In genomic region chr6:35258336-35258735, GRCh38 we compare ENCODE assay signal across 8 cellular contexts. TPM values are rescaled to one million over a fixed set of nuclear protein-coding genes. Genes with fewer than 3 reads are reported as not detected.
A peak's percentile ranks its signal among the peaks of the same experiment; 100 is the strongest.
DNase-seq lines count a peak whose midpoint lies in the region; ATAC-seq and TF ChIP-seq lines count a peak whose summit lies in the region.

No MANE protein-coding gene starts in this region.

- no peaks in the 10 kb centered on the region for H3K27me3 ChIP-seq in SK-N-SH (ENCODE audit: insufficient read depth)
- no peaks in the 10 kb centered on the region for H3K27me3 ChIP-seq in iPS-20b (ENCODE audit: insufficient read depth, low read length)
- no peaks in the 10 kb centered on the region for H3K27me3 ChIP-seq in stomach smooth muscle (ENCODE audit: control insufficient read depth in 1 of 2, insufficient read depth in 2 of 2, low read length in 2 of 2)

- peak overlapping the region; percentile 87 for H3K4me2 ChIP-seq in SK-N-SH

- CTCF ChIA-PET in SK-N-SH (lab: Yijun Ruan, JAX) = interaction anchor here (1.1 to 5.9 kb wide), 7 partner anchors 12 to 112 kb away, joined by 3 to 54 read pairs (median 4); no protein-coding TSS in a partner anchor
- CTCF ChIA-PET in activated CD8-positive, alpha-beta T cell treated with anti-CD3 and anti-CD28 coated beads, Interleukin-2, amount 10 ng/mL, durations not matched to agents 7 days and 5 days (lab: Charles Lee) = interaction anchor here (1.1 to 3.9 kb wide), 7 partner anchors 10 to 70 kb away, joined by 3 to 25 read pairs (median 4); no protein-coding TSS in a partner anchor

- H3K9me3 Mint-ChIP-seq in activated CD8-positive, alpha-beta T cell treated with anti-CD3 and anti-CD28 coated beads, Interleukin-2, amount 10 ng/mL, durations not matched to agents 7 days and 5 days (ENCODE audit: insufficient read depth) = no peaks in the 10 kb centered on the region

- H3K27ac Mint-ChIP-seq in activated CD8-positive, alpha-beta T cell treated with anti-CD3 and anti-CD28 coated beads, Interleukin-2, amount 10 ng/mL, durations not matched to agents 7 days and 5 days = peak overlapping the region; percentile 92

- H3K9me3 ChIP-seq in SK-N-SH (no peaks in the 10 kb centered on the region), iPS-20b (ENCODE audit: insufficient read depth, low read depth, low read length) (no peaks in the 10 kb centered on the region), stomach smooth muscle (ENCODE audit: control insufficient read depth in 2 of 2, low read length in 2 of 2) (no peaks in the 10 kb centered on the region)

- H3K4me1 ChIP-seq in SK-N-SH (ENCODE audit: control insufficient read depth in 1 of 2, insufficient read depth in 2 of 2, low read depth in 1 of 2, low read length in 1 of 2) (peaks cover 13 to 14% of the 10 kb centered on the region in 2 experiments; a peak in 3 of 4 replicates), iPS-20b (ENCODE audit: insufficient read depth, low read length) (peaks cover 5% of the 10 kb centered on the region; the same call in 1 of the 2 replicates), stomach smooth muscle (ENCODE audit: control insufficient read depth, insufficient read depth, low read length) (peaks cover 14% of the 10 kb centered on the region)

- H3K79me2 ChIP-seq in SK-N-SH (ENCODE audit: insufficient read depth) = peaks cover 61% of the 10 kb centered on the region

- H3K27me3 Mint-ChIP-seq in activated CD8-positive, alpha-beta T cell treated with anti-CD3 and anti-CD28 coated beads, Interleukin-2, amount 10 ng/mL, durations not matched to agents 7 days and 5 days (ENCODE audit: low read depth) = no peaks in the 10 kb centered on the region

- peaks cover 33% of the 10 kb centered on the region for H3K4me1 Mint-ChIP-seq in activated CD8-positive, alpha-beta T cell treated with anti-CD3 and anti-CD28 coated beads, Interleukin-2, amount 10 ng/mL, durations not matched to agents 7 days and 5 days (ENCODE audit: low read depth)

- DNase-seq in SK-N-SH (no peak), HT-29 (ENCODE audit: low spot score) (no peak)
- no peak for DNase-seq in activated CD8-positive, alpha-beta T cell treated with anti-CD3 and anti-CD28 coated beads, Interleukin-2, amount 10 ng/mL, durations not matched to agents 7 days and 5 days
- no peak for DNase-seq in activated CD4-positive, alpha-beta T cell treated with anti-CD3 and anti-CD28 coated beads, Interleukin-2, amount 50 U/mL, for 48 hours

- POLR2A ChIA-PET in SK-N-SH (lab: Yijun Ruan, JAX) = interaction anchor here (1.1 to 1.6 kb wide), 2 partner anchors 8 to 11 kb away, joined by 3 to 6 read pairs; no protein-coding TSS in a partner anchor
- POLR2A ChIA-PET in activated CD8-positive, alpha-beta T cell treated with anti-CD3 and anti-CD28 coated beads, Interleukin-2, amount 10 ng/mL, durations not matched to agents 7 days and 5 days (lab: Charles Lee) = interaction anchor here (1.0 to 1.6 kb wide), 3 partner anchors 17 to 301 kb away, joined by 3 to 4 read pairs (median 3); no protein-coding TSS in a partner anchor

- 46% methylated on average over 7 of the region's 7 CpGs for WGBS in SK-N-SH (ENCODE audit: low lambda C conversion rate)

- no peak for TF ChIP-seq EP300 in SK-N-SH (IDR thresholded peaks at IDR 0.05; ENCODE audit: borderline replicate concordance in 1 of 2, low read depth in 1 of 2, low read length in 1 of 2)

- H3K36me3 ChIP-seq in SK-N-SH (replicated peaks in 1 of 2; ENCODE audit: control insufficient read depth in 1 of 2, insufficient read depth in 2 of 2, low read length in 1 of 2) (peaks cover 3 to 8% of the 10 kb centered on the region in 2 experiments), iPS-20b (ENCODE audit: insufficient read depth, low read depth, low read length) (no peaks in the 10 kb centered on the region), stomach smooth muscle (ENCODE audit: control insufficient read depth in 2 of 2, insufficient read depth in 2 of 2, low read length in 2 of 2) (no peaks in the 10 kb centered on the region)

- no peak for TF ChIP-seq RAD21 in SK-N-SH (IDR thresholded peaks at IDR 0.05; ENCODE audit: low read length)

- H3K9me2 ChIP-seq in SK-N-SH = no peaks in the 10 kb centered on the region

- peaks cover 14% of the 10 kb centered on the region for H3F3A ChIP-seq in SK-N-SH (replicated peaks; ENCODE audit: insufficient read depth)

- H2AFZ ChIP-seq in SK-N-SH (ENCODE audit: low read depth) = peak overlapping the region; percentile 81

- no peak for ATAC-seq in SK-N-SH treated with all-trans-retinoic acid at 6 μM for 48 hours
- no peak for ATAC-seq in activated CD8-positive, alpha-beta T cell treated with anti-CD3 and anti-CD28 coated beads, Interleukin-2, amount 10 ng/mL, durations not matched to agents 7 days and 5 days
- ATAC-seq in GM18909 (IDR thresholded peaks at IDR 0.05; ENCODE audit: poor library complexity, unreplicated experiment) = no peak

- H3K4me3 Mint-ChIP-seq in activated CD8-positive, alpha-beta T cell treated with anti-CD3 and anti-CD28 coated beads, Interleukin-2, amount 10 ng/mL, durations not matched to agents 7 days and 5 days = peak overlapping the region; percentile 97

- TF ChIP-seq CTCF in SK-N-SH (IDR thresholded peaks at IDR 0.05) = no peak

- no peaks in the 10 kb centered on the region for H4K20me1 ChIP-seq in SK-N-SH (ENCODE audit: insufficient read depth)

- peak overlapping the region; percentile 80 to 95 for H3K4me3 ChIP-seq in SK-N-SH (ENCODE audit: low read depth in 2 of 2, low read length in 1 of 2)
- peak overlapping the region; percentile 99 for H3K4me3 ChIP-seq in iPS-20b (ENCODE audit: low read length)
- peak overlapping the region; percentile 82 to 98 for H3K4me3 ChIP-seq in stomach smooth muscle (ENCODE audit: low read length in 2 of 2)

- H3K27ac ChIP-seq in SK-N-SH (ENCODE audit: low read depth in 2 of 2, low read length in 1 of 2) (peak overlapping the region; percentile 79 to 81; a peak in 3 of 4 replicates), iPS-20b (ENCODE audit: low read length) (no peak overlapping the region), stomach smooth muscle (ENCODE audit: low read length) (peak overlapping the region; percentile 95)

- H3K36me3 Mint-ChIP-seq in activated CD8-positive, alpha-beta T cell treated with anti-CD3 and anti-CD28 coated beads, Interleukin-2, amount 10 ng/mL, durations not matched to agents 7 days and 5 days (ENCODE audit: low read depth) = peaks cover 4% of the 10 kb centered on the region

- peak overlapping the region; percentile 77 for H3K9ac ChIP-seq in SK-N-SH
- peak overlapping the region; percentile 89; the same call in 1 of the 2 replicates for H3K9ac ChIP-seq in iPS-20b (ENCODE audit: low read depth, low read length)
- peak overlapping the region; percentile 78 to 94 for H3K9ac ChIP-seq in stomach smooth muscle (ENCODE audit: low read length in 2 of 2)

TF ChIP-seq in SK-N-SH treated with all-trans-retinoic acid at 6 μM for 48 hours, 23 proteins besides CTCF, POLR2A, EP300 and RAD21:
- TF ChIP-seq CREB5 (CRISPR knock-in tag; IDR thresholded peaks at IDR 0.05; ENCODE audit: low read depth) (no peak), PPARA (CRISPR knock-in tag; IDR thresholded peaks at IDR 0.05; ENCODE audit: borderline replicate concordance) (no peak), RARB (CRISPR knock-in tag; IDR thresholded peaks at IDR 0.05) (no peak)

RNA-seq across cellular contexts. Expression of gene ZNF76, which starts 1.2 kb away (rescaled TPM):
- 19.7 and 22.4 TPM in 2 replicates for polyA plus RNA-seq in SK-N-SH (2012; rRNA removed)
- 6.5 and 10.7 TPM in 2 replicates for polyA plus RNA-seq in SK-N-SH (2012; cell fraction: cytosol; rRNA removed)
- 88.9 and 102 TPM in 2 replicates for polyA plus RNA-seq in SK-N-SH (2012; cell fraction: nucleus; rRNA removed)
- 10 to 100 TPM; 39.4 to 41.6 TPM for total RNA-seq in activated CD8-positive, alpha-beta T cell treated with anti-CD3 and anti-CD28 coated beads, Interleukin-2, amount 10 ng/mL, durations not matched to agents 7 days and 5 days
- 19.5 and 23.1 TPM in 2 replicates for total RNA-seq in HT-29 (2014; rRNA removed; shearing (Covaris generic))

RNA-seq across cellular contexts. Expression of gene DEF6, which starts 39.3 kb away (rescaled TPM):
- polyA plus RNA-seq in SK-N-SH (2012; rRNA removed) = 0.13 and 0.16 TPM in 2 replicates
- 0.06 and 0.17 TPM in 2 replicates for polyA plus RNA-seq in SK-N-SH (2012; cell fraction: cytosol; rRNA removed)
- polyA plus RNA-seq in SK-N-SH (2012; cell fraction: nucleus; rRNA removed) = 0.62 and 0.73 TPM in 2 replicates
- total RNA-seq in activated CD8-positive, alpha-beta T cell treated with anti-CD3 and anti-CD28 coated beads, Interleukin-2, amount 10 ng/mL, durations not matched to agents 7 days and 5 days = 100 to 1,000 TPM; 191 to 195 TPM
- 2.0 and 3.2 TPM in 2 replicates for total RNA-seq in HT-29 (2014; rRNA removed; shearing (Covaris generic))

RNA-seq across cellular contexts. Expression of gene SCUBE3, which starts 44.6 kb away (rescaled TPM):
- polyA plus RNA-seq in SK-N-SH (2012; rRNA removed) = 1.8 and 2.0 TPM in 2 replicates
- polyA plus RNA-seq in SK-N-SH (2012; cell fraction: cytosol; rRNA removed) = 1.2 and 1.8 TPM in 2 replicates
- polyA plus RNA-seq in SK-N-SH (2012; cell fraction: nucleus; rRNA removed) = 2.7 and 4.3 TPM in 2 replicates
- total RNA-seq in activated CD8-positive, alpha-beta T cell treated with anti-CD3 and anti-CD28 coated beads, Interleukin-2, amount 10 ng/mL, durations not matched to agents 7 days and 5 days = under 1 TPM in 1 of 2 experiments, not detected in 1; 0.03 TPM
- not detected in 2 replicates for total RNA-seq in HT-29 (2014; rRNA removed; shearing (Covaris generic))

Comparison
In these comparisons a context has a peak if more than half of its experiments do, and no peak if none do; other contexts are left out.
1. RNA of gene DEF6, which starts 39.3 kb away (total RNA-seq): 191 to 195 TPM in activated CD8-positive, alpha-beta T cell treated with anti-CD3 and anti-CD28 coated beads, Interleukin-2, amount 10 ng/mL, durations not matched to agents 7 days and 5 days; 2.0 to 3.2 TPM in HT-29; every median in the first group is over 10 times any median in the second.
2. Peak in every context shown above with its lines, with median percentiles within 50 percentile points of each other: H3K4me3 ChIP-seq and H3K9ac ChIP-seq.